Comparison of ENCODE assay signal across 1 cellular context in the genomic region with DNA sequence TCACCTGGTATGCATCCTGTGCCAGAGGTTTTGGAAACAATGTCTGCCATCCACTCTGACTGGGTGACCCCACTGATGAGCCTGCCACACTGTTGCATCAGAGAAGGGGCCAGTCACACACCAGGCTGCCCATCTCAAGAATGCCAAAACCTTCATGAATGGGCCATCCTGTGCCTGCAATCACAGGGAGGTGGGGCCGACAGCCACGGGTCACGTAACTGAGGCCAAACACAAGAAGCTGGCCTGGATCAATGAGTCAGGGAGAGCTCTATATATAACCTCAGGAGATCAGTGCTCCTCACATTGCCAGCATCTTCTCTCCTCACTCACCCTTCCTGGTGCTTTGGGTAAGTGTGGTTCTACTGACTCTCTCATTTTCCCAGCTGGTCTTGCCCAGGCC.
TF ChIP-seq lines count a peak whose summit lies in the region.

A gene with protein sequence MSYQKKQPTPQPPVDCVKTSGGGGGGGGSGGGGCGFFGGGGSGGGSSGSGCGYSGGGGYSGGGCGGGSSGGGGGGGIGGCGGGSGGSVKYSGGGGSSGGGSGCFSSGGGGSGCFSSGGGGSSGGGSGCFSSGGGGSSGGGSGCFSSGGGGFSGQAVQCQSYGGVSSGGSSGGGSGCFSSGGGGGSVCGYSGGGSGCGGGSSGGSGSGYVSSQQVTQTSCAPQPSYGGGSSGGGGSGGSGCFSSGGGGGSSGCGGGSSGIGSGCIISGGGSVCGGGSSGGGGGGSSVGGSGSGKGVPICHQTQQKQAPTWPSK (plus strand): TSS at position 301 of the 400 bp plus-strand sequence. CDS start 1,263 bp downstream, outside the sequence.

TF ChIP-seq in WTC11, 78 proteins besides CTCF, POLR2A, EP300 and RAD21 (continued from another document):
- TF ChIP-seq ZNF317 (CRISPR knock-in tag; IDR thresholded peaks at IDR 0.05; ENCODE audit: borderline replicate concordance, low read depth) (no peak), ZNF121 (CRISPR knock-in tag; IDR thresholded peaks at IDR 0.05) (no peak), ATF6 (CRISPR knock-in tag; IDR thresholded peaks at IDR 0.05) (no peak), ZNF423 (CRISPR knock-in tag; IDR thresholded peaks at IDR 0.05) (no peak), EMX1 (CRISPR knock-in tag; IDR thresholded peaks at IDR 0.05) (no peak), FOXP1 (CRISPR knock-in tag; IDR thresholded peaks at IDR 0.05; ENCODE audit: borderline replicate concordance) (no peak)
- TF ChIP-seq, protein P1, sequence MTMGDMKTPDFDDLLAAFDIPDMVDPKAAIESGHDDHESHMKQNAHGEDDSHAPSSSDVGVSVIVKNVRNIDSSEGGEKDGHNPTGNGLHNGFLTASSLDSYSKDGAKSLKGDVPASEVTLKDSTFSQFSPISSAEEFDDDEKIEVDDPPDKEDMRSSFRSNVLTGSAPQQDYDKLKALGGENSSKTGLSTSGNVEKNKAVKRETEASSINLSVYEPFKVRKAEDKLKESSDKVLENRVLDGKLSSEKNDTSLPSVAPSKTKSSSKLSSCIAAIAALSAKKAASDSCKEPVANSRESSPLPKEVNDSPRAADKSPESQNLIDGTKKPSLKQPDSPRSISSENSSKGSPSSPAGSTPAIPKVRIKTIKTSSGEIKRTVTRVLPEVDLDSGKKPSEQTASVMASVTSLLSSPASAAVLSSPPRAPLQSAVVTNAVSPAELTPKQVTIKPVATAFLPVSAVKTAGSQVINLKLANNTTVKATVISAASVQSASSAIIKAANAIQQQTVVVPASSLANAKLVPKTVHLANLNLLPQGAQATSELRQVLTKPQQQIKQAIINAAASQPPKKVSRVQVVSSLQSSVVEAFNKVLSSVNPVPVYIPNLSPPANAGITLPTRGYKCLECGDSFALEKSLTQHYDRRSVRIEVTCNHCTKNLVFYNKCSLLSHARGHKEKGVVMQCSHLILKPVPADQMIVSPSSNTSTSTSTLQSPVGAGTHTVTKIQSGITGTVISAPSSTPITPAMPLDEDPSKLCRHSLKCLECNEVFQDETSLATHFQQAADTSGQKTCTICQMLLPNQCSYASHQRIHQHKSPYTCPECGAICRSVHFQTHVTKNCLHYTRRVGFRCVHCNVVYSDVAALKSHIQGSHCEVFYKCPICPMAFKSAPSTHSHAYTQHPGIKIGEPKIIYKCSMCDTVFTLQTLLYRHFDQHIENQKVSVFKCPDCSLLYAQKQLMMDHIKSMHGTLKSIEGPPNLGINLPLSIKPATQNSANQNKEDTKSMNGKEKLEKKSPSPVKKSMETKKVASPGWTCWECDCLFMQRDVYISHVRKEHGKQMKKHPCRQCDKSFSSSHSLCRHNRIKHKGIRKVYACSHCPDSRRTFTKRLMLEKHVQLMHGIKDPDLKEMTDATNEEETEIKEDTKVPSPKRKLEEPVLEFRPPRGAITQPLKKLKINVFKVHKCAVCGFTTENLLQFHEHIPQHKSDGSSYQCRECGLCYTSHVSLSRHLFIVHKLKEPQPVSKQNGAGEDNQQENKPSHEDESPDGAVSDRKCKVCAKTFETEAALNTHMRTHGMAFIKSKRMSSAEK (CRISPR knock-in tag; IDR thresholded peaks at IDR 0.05; ENCODE audit: borderline replicate concordance) = no peak
- TF ChIP-seq, protein P2, sequence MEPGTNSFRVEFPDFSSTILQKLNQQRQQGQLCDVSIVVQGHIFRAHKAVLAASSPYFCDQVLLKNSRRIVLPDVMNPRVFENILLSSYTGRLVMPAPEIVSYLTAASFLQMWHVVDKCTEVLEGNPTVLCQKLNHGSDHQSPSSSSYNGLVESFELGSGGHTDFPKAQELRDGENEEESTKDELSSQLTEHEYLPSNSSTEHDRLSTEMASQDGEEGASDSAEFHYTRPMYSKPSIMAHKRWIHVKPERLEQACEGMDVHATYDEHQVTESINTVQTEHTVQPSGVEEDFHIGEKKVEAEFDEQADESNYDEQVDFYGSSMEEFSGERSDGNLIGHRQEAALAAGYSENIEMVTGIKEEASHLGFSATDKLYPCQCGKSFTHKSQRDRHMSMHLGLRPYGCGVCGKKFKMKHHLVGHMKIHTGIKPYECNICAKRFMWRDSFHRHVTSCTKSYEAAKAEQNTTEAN (CRISPR knock-in tag; IDR thresholded peaks at IDR 0.05) = no peak
- TF ChIP-seq, protein P3, sequence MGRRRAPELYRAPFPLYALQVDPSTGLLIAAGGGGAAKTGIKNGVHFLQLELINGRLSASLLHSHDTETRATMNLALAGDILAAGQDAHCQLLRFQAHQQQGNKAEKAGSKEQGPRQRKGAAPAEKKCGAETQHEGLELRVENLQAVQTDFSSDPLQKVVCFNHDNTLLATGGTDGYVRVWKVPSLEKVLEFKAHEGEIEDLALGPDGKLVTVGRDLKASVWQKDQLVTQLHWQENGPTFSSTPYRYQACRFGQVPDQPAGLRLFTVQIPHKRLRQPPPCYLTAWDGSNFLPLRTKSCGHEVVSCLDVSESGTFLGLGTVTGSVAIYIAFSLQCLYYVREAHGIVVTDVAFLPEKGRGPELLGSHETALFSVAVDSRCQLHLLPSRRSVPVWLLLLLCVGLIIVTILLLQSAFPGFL (CRISPR knock-in tag; IDR thresholded peaks at IDR 0.05; ENCODE audit: borderline replicate concordance) = no peak
